14 cellular contexts compared by ENCODE assay signal in genomic region chr13:103277099-103277498, GRCh38.
DNase-seq lines count a peak whose midpoint lies in the region; ATAC-seq, FAIRE-seq and TF ChIP-seq lines count a peak whose summit lies in the region.
"Had no signal": no experiment of that assay in that cellular context is flagged by ENCODE, and none has a peak within 500 bp of the region (broad histone marks: within the 10 kb centered on the region; RNA-seq: fewer than 3 reads in every experiment).

No MANE protein-coding gene starts in this region.

- FAIRE-seq in GM12892 (lab: Jason Lieb, UNC) = peak; percentile 14
- no peak for FAIRE-seq in HTR-8/SVneo (lab: Jason Lieb, UNC)

- H3K9ac ChIP-seq in colonic mucosa (ENCODE audit: low read depth in 2 of 2, low read length in 2 of 2) = no peak overlapping the region

- DNase-seq in GM12892 (ENCODE audit: insufficient read length) = no peak
- no peak for DNase-seq in colonic mucosa
- DNase-seq in coronary artery (ENCODE audit: low spot score) = no peak
- DNase-seq in HTR-8/SVneo (ENCODE audit: insufficient read length, low spot score) = no peak
- no peak for DNase-seq in hippocampal formation (lab: John Stamatoyannopoulos, UW)
- DNase-seq: activated CD4-positive, alpha-beta memory T cell treated with anti-CD3 and anti-CD28 coated beads for 36 hours; activated naive CD8-positive, alpha-beta T cell treated with anti-CD3 and anti-CD28 coated beads, Interleukin-2, amount 10 ng/mL, durations not matched to agents 7 days and 5 days; effector CD4-positive, alpha-beta T cell; heart right ventricle; NCI-H1417 treated with DMSO at 0.1 percent for 48 hours; T-cell had no signal

- no peak overlapping the region for H3K4me3 ChIP-seq in colonic mucosa
- H3K4me3 ChIP-seq in coronary artery = no peak overlapping the region
- H3K4me3 ChIP-seq: heart right ventricle had no signal

- no peaks in the 10 kb centered on the region for H3K27me3 ChIP-seq in colonic mucosa
- H3K27me3 ChIP-seq: heart right ventricle had no signal

- intact Hi-C loops in colonic mucosa (cut with DNase I) = no loop called here

- H3K27ac ChIP-seq in colonic mucosa = no peak overlapping the region
- H3K27ac ChIP-seq in coronary artery = no peak overlapping the region
- H3K27ac ChIP-seq: heart right ventricle had no signal

- peak; percentile 84 for ATAC-seq in GM19438 (IDR thresholded peaks at IDR 0.05; ENCODE audit: low read depth, unreplicated experiment)
- peak; percentile 88 for ATAC-seq in HG02798 (IDR thresholded peaks at IDR 0.05; ENCODE audit: poor library complexity, unreplicated experiment)
- peak; percentile 90 for ATAC-seq in HG03457 (IDR thresholded peaks at IDR 0.05; ENCODE audit: unreplicated experiment)
- ATAC-seq: heart right ventricle, T-cell had no signal

- no peaks in the 10 kb centered on the region for H3K9me3 ChIP-seq in colonic mucosa
- H3K9me3 ChIP-seq: heart right ventricle had no signal

- TF ChIP-seq POLR2A in GM12892 (IDR thresholded peaks at IDR 0.05; ENCODE audit: low read depth, low read length) = no peak

- no peaks in the 10 kb centered on the region for H3K36me3 ChIP-seq in colonic mucosa
- H3K36me3 ChIP-seq: heart right ventricle had no signal

- H3K4me1 ChIP-seq in colonic mucosa = no peaks in the 10 kb centered on the region
- H3K4me1 ChIP-seq: heart right ventricle had no signal

- no peak for TF ChIP-seq CTCF in colonic mucosa (IDR thresholded peaks at IDR 0.05)
- no peak for TF ChIP-seq CTCF in coronary artery (IDR thresholded peaks at IDR 0.05)
